In genomic region chr12:50085615-50085928, GRCh38 we compare ENCODE assay signal across 2 cellular contexts.
TF ChIP-seq lines count a peak whose summit lies in the region.

No MANE protein-coding gene starts in this region.

TF ChIP-seq in GM23338, 12 proteins besides CTCF, POLR2A, EP300 and RAD21 (continued from another document):
- TF ChIP-seq ZNF462 (CRISPR knock-in tag; IDR thresholded peaks at IDR 0.05) (no peak), ETS1 (IDR thresholded peaks at IDR 0.05) (no peak), REST (IDR thresholded peaks at IDR 0.05; ENCODE audit: unreplicated experiment) (no peak), ZNF331 (CRISPR knock-in tag; IDR thresholded peaks at IDR 0.05; ENCODE audit: low read depth) (no peak), STAT1 (IDR thresholded peaks at IDR 0.05; ENCODE audit: unreplicated experiment) (no peak)
TF ChIP-seq in GM23338: peak in this region for 0.

TF ChIP-seq in liver, 16 proteins besides CTCF, POLR2A, EP300 and RAD21 (continued from another document):
- TF ChIP-seq REST (IDR thresholded peaks at IDR 0.05) (no peak), EGR1 (IDR thresholded peaks at IDR 0.05; ENCODE audit: low read depth in 2 of 2) (no peak), HNF4G (IDR thresholded peaks at IDR 0.05) (no peak), JUND (IDR thresholded peaks at IDR 0.05) (no peak), SP1 (IDR thresholded peaks at IDR 0.05) (no peak), YY1 (IDR thresholded peaks at IDR 0.05) (no peak), ATF3 (IDR thresholded peaks at IDR 0.05) (no peak), NR2F2 (IDR thresholded peaks at IDR 0.05) (no peak), HNF4A (conservative IDR thresholded peaks at IDR 0.05) (no peak), FOXA1 (IDR thresholded peaks at IDR 0.05) (no peak), TAF1 (conservative IDR thresholded peaks at IDR 0.05) (no peak), MAX (IDR thresholded peaks at IDR 0.05) (no peak), GABPA (IDR thresholded peaks at IDR 0.05 in 1 of 2, conservative IDR thresholded peaks at IDR 0.05 in 1 of 2) (no peak), FOXA2 (IDR thresholded peaks at IDR 0.05) (no peak)
TF ChIP-seq in liver: peak in this region for 0.
